Comparison of ENCODE assay signal across 9 cellular contexts in the genomic region with DNA sequence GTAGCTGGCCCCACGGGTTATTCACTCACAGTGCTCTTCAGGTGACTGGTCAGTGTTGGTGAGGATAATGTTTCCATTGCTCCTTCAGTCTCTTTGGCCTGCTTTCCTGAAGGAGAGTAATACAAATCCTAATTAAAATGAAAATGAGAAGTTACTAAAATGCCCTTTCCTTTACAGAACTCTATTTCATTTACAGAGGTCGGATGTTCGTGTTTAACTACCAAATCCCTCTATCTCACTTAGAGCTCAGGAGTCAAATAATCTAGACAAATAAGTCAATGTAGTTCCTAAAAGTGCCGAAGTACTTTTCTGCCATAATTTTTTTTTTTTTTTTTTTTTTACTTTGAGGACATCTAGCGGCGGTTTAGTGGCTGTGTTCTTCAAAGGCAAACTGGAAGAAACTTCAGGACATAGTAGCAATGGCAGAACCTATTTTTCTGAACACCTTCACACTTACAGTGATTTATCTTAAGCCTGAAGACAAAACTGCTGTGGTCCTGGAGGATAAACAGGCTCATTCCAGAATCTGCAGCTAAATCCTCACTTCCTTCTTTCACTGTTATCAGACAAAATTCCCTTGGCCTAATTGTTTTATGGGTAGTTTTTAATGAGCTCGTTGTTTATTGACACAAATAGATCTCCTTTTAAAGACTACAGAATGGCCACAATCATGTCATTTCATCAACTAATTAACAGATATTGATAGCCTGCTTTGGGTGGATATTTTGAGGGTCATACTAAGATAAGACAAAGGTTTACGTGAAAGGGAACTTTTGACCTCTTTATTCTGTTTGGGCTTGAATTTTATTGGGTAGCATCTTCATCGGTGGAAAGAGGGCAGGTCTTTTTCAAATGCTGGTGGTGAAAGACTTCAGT.
DNase-seq lines count a peak whose midpoint lies in the region; TF ChIP-seq lines count a peak whose summit lies in the region.
"Had no signal": no experiment of that assay in that cellular context is flagged by ENCODE, and none has a peak within 500 bp of the region (broad histone marks: within the 10 kb centered on the region; RNA-seq: fewer than 3 reads in every experiment).

No MANE protein-coding gene starts in this region.

- intact Hi-C loops in posterior vena cava (cut with DNase I) (no loop called here), posterior cingulate gyrus (cut with DNase I) (loop anchor here (5.0 kb wide), 2 partner anchors 208 to 427 kb away; partner anchors contain the start of gene DMRTA1)

- peak overlapping the region; percentile 69 for H3K4me3 Mint-ChIP-seq in chondrocyte (ENCODE audit: unreplicated experiment)
- H3K4me3 Mint-ChIP-seq: CD8-positive, alpha-beta memory T cell had no signal

- DNase-seq in NCI-H1092 treated with DMSO at 0.1 percent for 48 hours (lab: John Stamatoyannopoulos, UW) (peak; percentile 37), NCI-H1092 (lab: John Stamatoyannopoulos, UW) (no peak), NCI-H460 (ENCODE audit: extremely low read depth, low read depth) (peak; percentile 40), chondrocyte (ENCODE audit: low spot score) (no peak), myocyte (ENCODE audit: low read depth) (peak; percentile 67), posterior vena cava (ENCODE audit: low spot score) (no peak), posterior cingulate gyrus (no peak)
- DNase-seq in stimulated activated CD4-positive, alpha-beta T cell treated with anti-CD3 and anti-CD28 coated beads, Interleukin-15, amount 100 ng/mL, for 24 hours = no peak

- H3K27me3 Mint-ChIP-seq in chondrocyte (ENCODE audit: low read depth) = no peaks in the 10 kb centered on the region

- TF ChIP-seq CTCF in chondrocyte (IDR thresholded peaks at IDR 0.05) = peak; percentile 82

- H3K36me3 Mint-ChIP-seq in chondrocyte (ENCODE audit: low read depth) = no peaks in the 10 kb centered on the region
- H3K36me3 Mint-ChIP-seq: CD8-positive, alpha-beta memory T cell had no signal

- H3K4me1 Mint-ChIP-seq in chondrocyte (ENCODE audit: low read depth) = peaks cover 73% of the 10 kb centered on the region

- H3K9me3 Mint-ChIP-seq in chondrocyte (ENCODE audit: low read depth) = peaks cover 11% of the 10 kb centered on the region
- H3K9me3 Mint-ChIP-seq: CD8-positive, alpha-beta memory T cell had no signal

- H3K27ac Mint-ChIP-seq in chondrocyte (ENCODE audit: unreplicated experiment) = peak overlapping the region; percentile 98

Comparison
In these comparisons a context has a peak if more than half of its experiments do, and no peak if none do; other contexts are left out.
1. DNase-seq: peak in NCI-H1092 treated with DMSO at 0.1 percent for 48 hours (single experiment), NCI-H460 (single experiment) and myocyte (single experiment); none in NCI-H1092 (single experiment), chondrocyte (single experiment), posterior vena cava (single experiment), stimulated activated CD4-positive, alpha-beta T cell treated with anti-CD3 and anti-CD28 coated beads, Interleukin-15, amount 100 ng/mL, for 24 hours (single experiment) and posterior cingulate gyrus (0 of 10).